ENCODE assay signal across 8 cellular contexts in genomic region chr10:35127289-35127891, GRCh38. TPM values are rescaled to one million over a fixed set of nuclear protein-coding genes. Genes with fewer than 3 reads are reported as not detected.
DNase-seq lines count a peak whose midpoint lies in the region; ATAC-seq and TF ChIP-seq lines count a peak whose summit lies in the region.

No MANE protein-coding gene starts in this region.

- peak overlapping the region; percentile 95 for H3K56ac ChIP-seq in IMR-90 (ENCODE audit: extremely low read depth, insufficient read depth, low read length)

- intact Hi-C loops in IMR-90 (cut with micrococcal nuclease), result loop anchor here (1.0 to 10.0 kb wide), 4 partner anchors 68 to 1757 kb away; no protein-coding TSS in a partner anchor

- H3K27ac ChIP-seq in IMR-90 (ENCODE audit: insufficient read depth, low read length) (peak overlapping the region; percentile 96), layer of hippocampus (ENCODE audit: low read depth, low read length) (peak overlapping the region; percentile 99)

- no peaks in the 10 kb centered on the region for H3K9me3 ChIP-seq in IMR-90 (ENCODE audit: control insufficient read depth, insufficient read depth, low read length)

- peak; percentile 28 for ATAC-seq in IMR-90 (ENCODE audit: low read depth)

- H3K4me3 ChIP-seq in IMR-90 (ENCODE audit: insufficient read depth, low read depth, low read length), result peak overlapping the region; percentile 95

- WGBS in IMR-90 (ENCODE audit: extremely low coverage in 2 of 2, insufficient read length in 1 of 2), 2 experiments, result 1% methylated on average over 28 of the region's 56 CpGs; no CpG with 5 or more reads in 1 of the 2 experiments

- no peak overlapping the region; the same call in 1 of the 2 replicates for H2BK120ac ChIP-seq in IMR-90 (ENCODE audit: low read depth, low read length)

- peaks cover 3% of the 10 kb centered on the region for H3K4me1 ChIP-seq in IMR-90 (ENCODE audit: control insufficient read depth, insufficient read depth, low read length)

- POLR2A ChIA-PET in IMR-90 (lab: Charles Lee; ENCODE audit: unreplicated experiment), result no interaction called here

- no peak for TF ChIP-seq CTCF in IMR-90 (conservative IDR thresholded peaks at IDR 0.05; ENCODE audit: low read depth, low read length)

- peak overlapping the region; percentile 86 for H4K5ac ChIP-seq in IMR-90 (ENCODE audit: low read depth, low read length)

- H3K4ac ChIP-seq in IMR-90 (ENCODE audit: low read depth, low read length), result peak overlapping the region; percentile 89

- H3K23ac ChIP-seq in IMR-90 (ENCODE audit: low read depth, low read length), result peak overlapping the region; percentile 90

- peak overlapping the region; percentile 79; the same call in 1 of the 2 replicates for H4K91ac ChIP-seq in IMR-90 (ENCODE audit: insufficient read depth, low read depth, low read length)

- H2BK20ac ChIP-seq in IMR-90 (ENCODE audit: low read depth, low read length), result no peak overlapping the region

- H2AK5ac ChIP-seq in IMR-90 (ENCODE audit: low read depth, low read length), result peak overlapping the region; percentile 59; the same call in 1 of the 2 replicates

- no peaks in the 10 kb centered on the region for H3K36me3 ChIP-seq in IMR-90 (ENCODE audit: control insufficient read depth, insufficient read depth, low read length)

- peak overlapping the region; percentile 43 for H2BK5ac ChIP-seq in IMR-90 (ENCODE audit: low read depth, low read length, poor library complexity, severe bottlenecking)

- peak overlapping the region; percentile 76 for H3K18ac ChIP-seq in IMR-90 (ENCODE audit: low read depth, low read length)

- H3K79me1 ChIP-seq in IMR-90 (ENCODE audit: low read depth in 1 of 2, low read length in 2 of 2), result peaks cover 9 to 22% of the 10 kb centered on the region in 2 experiments

- in situ Hi-C loops in IMR-90 (cut with MboI; ENCODE audit: low sequenced_read_pairs), result no loop called here

- DNase-seq in NCI-H82 (lab: John Stamatoyannopoulos, UW), result peak; percentile 52
- no peak for DNase-seq in NCI-H82 treated with DMSO at 0.1 percent for 48 hours (lab: John Stamatoyannopoulos, UW; ENCODE audit: unreplicated experiment)
- peak; percentile 63 for DNase-seq in IMR-90
- peak; percentile 70 for DNase-seq in activated CD4-positive, CD25-positive, alpha-beta regulatory T cell treated with anti-CD3 and anti-CD28 coated beads, Interleukin-2, amount 50 U/mL, for 72 hours
- DNase-seq in cerebellar cortex (ENCODE audit: low spot score), result peak; percentile 33
- peak; percentile 35 to 54 (median 38) for DNase-seq in stimulated activated CD4-positive, alpha-beta T cell treated with anti-CD3 and anti-CD28 coated beads, Interleukin-1b, Interleukin-23, amount 100 ng/mL, for 24 hours (ENCODE audit: low read depth in 4 of 4, low spot score in 1 of 4)
- DNase-seq in SKM-1 treated with dmso at 0.1 percent for 144 hours (lab: John Stamatoyannopoulos, UW; ENCODE audit: unreplicated experiment), result no peak

- no peak overlapping the region; the same call in 2 of the 3 replicates for H2BK15ac ChIP-seq in IMR-90 (ENCODE audit: low read depth, low read length)

- peak overlapping the region; percentile 35 for H3K14ac ChIP-seq in IMR-90 (replicated peaks; ENCODE audit: low read depth, low read length)

- H3K9ac ChIP-seq in IMR-90 (ENCODE audit: low read depth, low read length), result peak overlapping the region; percentile 97

- peak overlapping the region; percentile 71 to 90 for H4K8ac ChIP-seq in IMR-90 (ENCODE audit: low read depth in 2 of 2, low read length in 2 of 2)

- TF ChIP-seq POLR2A in IMR-90 (IDR thresholded peaks at IDR 0.05; ENCODE audit: low read depth, low read length), result no peak; the same call in 1 of the 2 replicates

- peak overlapping the region; percentile 91 for H3K4me2 ChIP-seq in IMR-90 (ENCODE audit: low read depth, low read length)

- no TSS peak for BruUV-seq in IMR-90 (replicated peaks; lab: Mats Ljungman, UMichigan)

- H3K27me3 ChIP-seq in IMR-90 (ENCODE audit: control insufficient read depth, insufficient read depth, low read length), result no peaks in the 10 kb centered on the region
- no peaks in the 10 kb centered on the region for H3K27me3 ChIP-seq in layer of hippocampus (ENCODE audit: control insufficient read depth, insufficient read depth, low read length)

- H3K9me1 ChIP-seq in IMR-90 (ENCODE audit: insufficient read depth, low read length), result no peaks in the 10 kb centered on the region; the same call in 1 of the 2 replicates

- H4K20me1 ChIP-seq in IMR-90 (ENCODE audit: insufficient read depth, low read length), result no peaks in the 10 kb centered on the region

- peak overlapping the region; percentile 59 for H2AK9ac ChIP-seq in IMR-90 (replicated peaks; ENCODE audit: low read depth, low read length, poor library complexity)

- dilution Hi-C loops in IMR-90 (cut with HindIII; ENCODE audit: low sequenced_read_pairs, unreplicated experiment), result no loop called here

- CTCF ChIA-PET in IMR-90 (lab: Yijun Ruan, JAX), result interaction anchor here (0.7 to 1.8 kb wide), 5 partner anchors 22 to 1445 kb away, joined by 3 to 11 read pairs (median 3); no protein-coding TSS in a partner anchor

- peak overlapping the region; percentile 90 for H2AFZ ChIP-seq in IMR-90 (replicated peaks; ENCODE audit: low read length, poor library complexity)

- no peak for TF ChIP-seq RAD21 in IMR-90 (IDR thresholded peaks at IDR 0.05; ENCODE audit: low read length)

TF ChIP-seq in IMR-90, 13 proteins besides CTCF, POLR2A, EP300 and RAD21:
- TF ChIP-seq CHD1 (IDR thresholded peaks at IDR 0.05; ENCODE audit: low read depth, low read length) (no peak; the same call in 1 of the 2 replicates), RCOR1 (IDR thresholded peaks at IDR 0.05; ENCODE audit: insufficient replicate concordance, low read length) (no peak), MAFK (IDR thresholded peaks at IDR 0.05; ENCODE audit: low read depth, low read length) (no peak), BHLHE40 (IDR thresholded peaks at IDR 0.05; ENCODE audit: low read depth, low read length) (no peak), MAZ (IDR thresholded peaks at IDR 0.05; ENCODE audit: borderline replicate concordance, low read depth, low read length) (0 out of 2 replicates have a peak, but pooled peaks have one; percentile 15), FOS (IDR thresholded peaks at IDR 0.05; ENCODE audit: low read depth, low read length) (peak; percentile 36; the same call in 1 of the 2 replicates), NFE2L2 (IDR thresholded peaks at IDR 0.05; ENCODE audit: low read depth, low read length) (peak; percentile 51; the same call in 1 of the 2 replicates), SMC3 (IDR thresholded peaks at IDR 0.05; ENCODE audit: low read depth, low read length) (no peak), USF2 (IDR thresholded peaks at IDR 0.05; ENCODE audit: low read depth, low read length) (peak; percentile 3; the same call in 1 of the 2 replicates), CEBPB (IDR thresholded peaks at IDR 0.05; ENCODE audit: low read depth, low read length) (no peak), ELK1 (IDR thresholded peaks at IDR 0.05; ENCODE audit: borderline replicate concordance, low read depth, low read length) (no peak), RFX5 (IDR thresholded peaks at IDR 0.05; ENCODE audit: low read depth, low read length) (no peak), MXI1 (IDR thresholded peaks at IDR 0.05; ENCODE audit: borderline replicate concordance, low read depth, low read length) (no peak; the same call in 1 of the 2 replicates)

RNA-seq across cellular contexts. Expression of gene CREM, which starts 0.7 kb away (rescaled TPM):
- total RNA-seq in IMR-90 (2012; rRNA removed), result 40.5 and 48.0 TPM in 2 replicates
- 29.4 and 33.2 TPM in 2 replicates for polyA plus RNA-seq in IMR-90 (2012; rRNA removed)
- polyA plus RNA-seq in IMR-90 (2012; cell fraction: cytosol; rRNA removed), result 21.7 and 24.4 TPM in 2 replicates
- polyA plus RNA-seq in IMR-90 (2012; cell fraction: nucleus; rRNA removed; ENCODE audit: low replicate concordance), result 8.3 and 25.4 TPM in 2 replicates

RNA-seq across cellular contexts. Expression of gene CUL2, which starts 37.2 kb away (rescaled TPM):
- 36.6 and 46.7 TPM in 2 replicates for total RNA-seq in IMR-90 (2012; rRNA removed)
- polyA plus RNA-seq in IMR-90 (2012; rRNA removed), result 14.2 and 18.9 TPM in 2 replicates
- 4.8 and 7.3 TPM in 2 replicates for polyA plus RNA-seq in IMR-90 (2012; cell fraction: cytosol; rRNA removed)
- polyA plus RNA-seq in IMR-90 (2012; cell fraction: nucleus; rRNA removed; ENCODE audit: low replicate concordance), result 3.1 and 15.3 TPM in 2 replicates

Comparison
In these comparisons a context has a peak if more than half of its experiments do, and no peak if none do; other contexts are left out.
1. DNase-seq: peak in NCI-H82 (single experiment), IMR-90 (single experiment), activated CD4-positive, CD25-positive, alpha-beta regulatory T cell treated with anti-CD3 and anti-CD28 coated beads, Interleukin-2, amount 50 U/mL, for 72 hours (single experiment), cerebellar cortex (single experiment) and stimulated activated CD4-positive, alpha-beta T cell treated with anti-CD3 and anti-CD28 coated beads, Interleukin-1b, Interleukin-23, amount 100 ng/mL, for 24 hours (4 of 4); none in NCI-H82 treated with DMSO at 0.1 percent for 48 hours (single experiment) and SKM-1 treated with dmso at 0.1 percent for 144 hours (single experiment).